Comparison of ENCODE assay signal across 18 cellular contexts in genomic region chr1:11475718-11476117, GRCh38. TPM values are rescaled to one million over a fixed set of nuclear protein-coding genes. Genes with fewer than 3 reads are reported as not detected.
DNase-seq lines count a peak whose midpoint lies in the region; ATAC-seq and TF ChIP-seq lines count a peak whose summit lies in the region.
"Had no signal": no experiment of that assay in that cellular context is flagged by ENCODE, and none has a peak within 500 bp of the region (broad histone marks: within the 10 kb centered on the region; RNA-seq: fewer than 3 reads in every experiment).

No MANE protein-coding gene starts in this region.

- no peak for ATAC-seq in naive thymus-derived CD4-positive, alpha-beta T cell
- ATAC-seq: A549 had no signal

- H3K9me3 Mint-ChIP-seq in naive thymus-derived CD4-positive, alpha-beta T cell, result peaks cover 0 to 7% (median 0%) of the 10 kb centered on the region in 11 donors

- H3K27ac Mint-ChIP-seq in naive thymus-derived CD4-positive, alpha-beta T cell, result no peak overlapping the region
- H3K27ac Mint-ChIP-seq: CD4-positive, alpha-beta T cell; H9 had no signal

- no peak for TF ChIP-seq CTCF in WERI-Rb-1 (IDR thresholded peaks at IDR 0.05; ENCODE audit: low read depth, low read length)

- H3K4me1 Mint-ChIP-seq in naive thymus-derived CD4-positive, alpha-beta T cell, result peaks cover 4 to 15% (median 12%) of the 10 kb centered on the region in 7 donors

- peaks cover 0 to 5% (median 0%) of the 10 kb centered on the region in 5 donors for H3K36me3 Mint-ChIP-seq in naive thymus-derived CD4-positive, alpha-beta T cell

- peaks cover 11% of the 10 kb centered on the region for H3K36me3 ChIP-seq in WERI-Rb-1
- no peaks in the 10 kb centered on the region for H3K36me3 ChIP-seq in naive thymus-derived CD4-positive, alpha-beta T cell (ENCODE audit: control insufficient read depth in 2 of 3, insufficient read depth in 3 of 3, low read length in 3 of 3)

- CTCF ChIA-PET in naive thymus-derived CD4-positive, alpha-beta T cell (lab: Charles Lee), result no interaction called here

- peak overlapping the region; percentile 63 for H3K27ac ChIP-seq in WERI-Rb-1
- H3K27ac ChIP-seq in naive thymus-derived CD4-positive, alpha-beta T cell (ENCODE audit: low read depth, low read length), result no peak overlapping the region
- H3K27ac ChIP-seq: 22Rv1, A549, C4-2B had no signal

- H3K4me3 ChIP-seq in WERI-Rb-1 (ENCODE audit: low read depth, low read length), result no peak overlapping the region
- H3K4me3 ChIP-seq in naive thymus-derived CD4-positive, alpha-beta T cell (ENCODE audit: low read length), result no peak overlapping the region
- H3K4me3 ChIP-seq: A549 had no signal

- peak; percentile 83 for DNase-seq in DMS 273 (lab: John Stamatoyannopoulos, UW; ENCODE audit: unreplicated experiment)
- DNase-seq in DMS 273 treated with DMSO at 0.1 percent for 48 hours (lab: John Stamatoyannopoulos, UW), result no peak
- peak; percentile 82 for DNase-seq in NCI-H524 treated with DMSO at 0.1 percent for 48 hours (lab: John Stamatoyannopoulos, UW)
- DNase-seq in WERI-Rb-1, result peak; percentile 73
- DNase-seq in iPS-NIHi7 (ENCODE audit: extremely low spot score), result no peak
- no peak for DNase-seq in hepatic stellate cell (ENCODE audit: low spot score)
- no peak for DNase-seq in naive thymus-derived CD4-positive, alpha-beta T cell
- DNase-seq: AML-193; Caco-2; CD4-positive, alpha-beta T cell; DMS53; DND-41; EL; H9 had no signal

- H3K9me3 ChIP-seq in WERI-Rb-1 (ENCODE audit: severe bottlenecking), result no peaks in the 10 kb centered on the region
- H3K9me3 ChIP-seq in naive thymus-derived CD4-positive, alpha-beta T cell (ENCODE audit: control insufficient read depth in 2 of 3, low read length in 3 of 3), result no peaks in the 10 kb centered on the region
- H3K9me3 ChIP-seq: A549, Caco-2 had no signal

- intact Hi-C loops in naive thymus-derived CD4-positive, alpha-beta T cell (cut with micrococcal nuclease), result loop anchor here (10.0 kb wide), 2 partner anchors 169 to 259 kb away; partner anchors contain the start of gene AGTRAP (in 1 of the 2)

- H3K4me3 Mint-ChIP-seq in naive thymus-derived CD4-positive, alpha-beta T cell, result no peak overlapping the region
- H3K4me3 Mint-ChIP-seq: H9 had no signal

- H3K4me1 ChIP-seq in naive thymus-derived CD4-positive, alpha-beta T cell (ENCODE audit: control insufficient read depth in 2 of 2, insufficient read depth in 2 of 2, low read length in 2 of 2), result peaks cover 0 to 4% of the 10 kb centered on the region in 2 donors
- H3K4me1 ChIP-seq: Caco-2 had no signal

- POLR2A ChIA-PET in naive thymus-derived CD4-positive, alpha-beta T cell (lab: Charles Lee), result no interaction called here

- H3K27me3 ChIP-seq in WERI-Rb-1 (ENCODE audit: insufficient read depth, low read depth, severe bottlenecking), result no peaks in the 10 kb centered on the region
- H3K27me3 ChIP-seq in naive thymus-derived CD4-positive, alpha-beta T cell (ENCODE audit: control insufficient read depth in 2 of 2, insufficient read depth in 2 of 2, low read length in 2 of 2), result peaks cover 0 to 2% of the 10 kb centered on the region in 2 donors

- H3K27me3 Mint-ChIP-seq in naive thymus-derived CD4-positive, alpha-beta T cell, result peaks cover 18 to 36% (median 27%) of the 10 kb centered on the region in 5 donors

RNA-seq across cellular contexts. Expression of gene DISP3, which starts 3.2 kb away (rescaled TPM):
- total RNA-seq in naive thymus-derived CD4-positive, alpha-beta T cell, result under 1 TPM; 0.14 to 0.95 (median 0.24) TPM
- under 1 TPM; 0.46 to 0.53 TPM for polyA plus RNA-seq in naive thymus-derived CD4-positive, alpha-beta T cell
- total RNA-seq: G401 had no signal

Comparison
In these comparisons a context has a peak if more than half of its experiments do, and no peak if none do; other contexts are left out.
1. DNase-seq: peak in DMS 273 (single experiment), NCI-H524 treated with DMSO at 0.1 percent for 48 hours (single experiment) and WERI-Rb-1 (single experiment); none in DMS 273 treated with DMSO at 0.1 percent for 48 hours (single experiment), iPS-NIHi7 (single experiment), hepatic stellate cell (single experiment) and naive thymus-derived CD4-positive, alpha-beta T cell (0 of 9).